ENCODE assay signal across 15 cellular contexts in genomic region chr3:122395582-122395981, GRCh38.
"Had no signal": no experiment of that assay in that cellular context is flagged by ENCODE, and none has a peak within 500 bp of the region (broad histone marks: within the 10 kb centered on the region; RNA-seq: fewer than 3 reads in every experiment).

No MANE protein-coding gene starts in this region.

- H3K9me3 ChIP-seq: breast epithelium, ovary, spleen, stomach, testis, upper lobe of left lung had no signal

- ATAC-seq: sciatic nerve, T-cell had no signal

- H3K4me1 ChIP-seq: breast epithelium, upper lobe of left lung had no signal

- H3K4me3 ChIP-seq: breast epithelium, lung, ovary, spleen, stomach, testis, upper lobe of left lung had no signal

- H3K27ac ChIP-seq: breast epithelium, ovary, spleen, stomach, testis, upper lobe of left lung had no signal

- H3K27me3 ChIP-seq: breast epithelium, ovary, spleen, stomach, testis, upper lobe of left lung had no signal

- FAIRE-seq: islet of Langerhans had no signal

- DNase-seq: activated CD4-positive, alpha-beta T cell treated with anti-CD3 and anti-CD28 coated beads for 4 hours; activated naive CD4-positive, alpha-beta T cell; aorta; naive B cell; ovary; spleen; stomach; T-cell; T1000; testis; upper lobe of left lung had no signal

- H3K36me3 ChIP-seq: breast epithelium, ovary, upper lobe of left lung had no signal
